16 cellular contexts compared by ENCODE assay signal in the genomic region with DNA sequence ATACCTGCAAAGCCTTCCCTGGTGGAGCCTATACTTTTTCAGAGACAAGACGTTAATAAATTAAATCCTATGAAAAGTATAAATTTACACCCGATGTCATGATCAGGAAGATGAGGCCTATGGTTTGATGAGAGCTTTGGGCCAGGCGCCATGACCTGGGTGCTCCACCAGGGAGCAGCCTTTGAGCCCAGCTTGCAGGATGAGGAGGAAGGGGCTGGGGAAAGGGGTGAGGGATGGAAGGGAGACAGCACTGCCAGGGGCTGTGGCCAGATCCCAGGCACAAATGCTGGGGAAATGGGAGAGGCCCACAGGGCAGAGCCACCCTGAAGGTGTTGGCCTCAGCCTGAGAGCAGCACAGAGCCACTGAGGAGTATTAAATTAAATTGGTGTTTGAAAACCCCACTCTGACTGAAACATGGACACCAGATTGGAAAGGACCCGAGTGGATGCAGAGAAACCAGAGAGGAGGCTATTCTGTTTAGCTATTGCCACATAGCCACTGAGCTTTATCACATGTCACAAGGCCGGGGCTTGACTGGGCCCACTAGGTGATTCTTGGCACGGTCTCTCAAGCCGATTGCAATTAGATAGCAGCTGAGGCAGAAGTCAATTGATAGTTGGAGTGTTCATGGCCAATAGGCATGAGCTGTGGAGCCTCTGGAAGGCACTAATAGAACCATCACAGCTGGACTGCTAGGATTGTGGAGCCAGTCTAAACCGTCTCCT. TPM values are rescaled to one million over a fixed set of nuclear protein-coding genes. Genes with fewer than 3 reads are reported as not detected.
DNase-seq lines count a peak whose midpoint lies in the region; ATAC-seq and TF ChIP-seq lines count a peak whose summit lies in the region.
"Had no signal": no experiment of that assay in that cellular context is flagged by ENCODE, and none has a peak within 500 bp of the region (broad histone marks: within the 10 kb centered on the region; RNA-seq: fewer than 3 reads in every experiment).

No MANE protein-coding gene starts in this region.

- H3K4me1 Mint-ChIP-seq in WTC11: peaks cover 6% of the 10 kb centered on the region
- no peaks in the 10 kb centered on the region for H3K4me1 Mint-ChIP-seq in activated CD8-positive, alpha-beta memory T cell treated with anti-CD3 and anti-CD28 coated beads, Interleukin-2, amount 10 ng/mL, durations not matched to agents 7 days and 5 days
- H3K4me1 Mint-ChIP-seq: immature natural killer cell had no signal

- H3K27ac Mint-ChIP-seq in WTC11: no peak overlapping the region
- H3K27ac Mint-ChIP-seq in activated CD8-positive, alpha-beta memory T cell treated with anti-CD3 and anti-CD28 coated beads, Interleukin-2, amount 10 ng/mL, durations not matched to agents 7 days and 5 days: no peak overlapping the region
- H3K27ac Mint-ChIP-seq: activated T-cell treated with anti-CD3 and anti-CD28 coated beads, Interleukin-2, amount 50 U/mL, for 72 hours; immature natural killer cell had no signal

- H3K9me3 Mint-ChIP-seq in WTC11: no peaks in the 10 kb centered on the region
- no peaks in the 10 kb centered on the region for H3K9me3 Mint-ChIP-seq in activated CD8-positive, alpha-beta memory T cell treated with anti-CD3 and anti-CD28 coated beads, Interleukin-2, amount 10 ng/mL, durations not matched to agents 7 days and 5 days (ENCODE audit: low read depth)
- H3K9me3 Mint-ChIP-seq: activated T-cell treated with anti-CD3 and anti-CD28 coated beads, Interleukin-2, amount 50 U/mL, for 72 hours; immature natural killer cell had no signal

- H3K4me3 Mint-ChIP-seq in WTC11: no peak overlapping the region
- no peak overlapping the region for H3K4me3 Mint-ChIP-seq in activated CD8-positive, alpha-beta memory T cell treated with anti-CD3 and anti-CD28 coated beads, Interleukin-2, amount 10 ng/mL, durations not matched to agents 7 days and 5 days
- H3K4me3 Mint-ChIP-seq: activated T-cell treated with anti-CD3 and anti-CD28 coated beads, Interleukin-2, amount 50 U/mL, for 72 hours; immature natural killer cell had no signal

- H3K27me3 Mint-ChIP-seq in WTC11 (ENCODE audit: low read depth): peaks cover 22% of the 10 kb centered on the region
- H3K27me3 Mint-ChIP-seq in activated CD8-positive, alpha-beta memory T cell treated with anti-CD3 and anti-CD28 coated beads, Interleukin-2, amount 10 ng/mL, durations not matched to agents 7 days and 5 days: no peaks in the 10 kb centered on the region

- POLR2A ChIA-PET in WTC11 (lab: Charles Lee): no interaction called here

- DNase-seq in AG09309 (ENCODE audit: low read depth) (no peak), WTC11 (ENCODE audit: low spot score) (peak; percentile 56), left lobe of liver (ENCODE audit: low spot score) (peak; percentile 87), foreskin fibroblast (no peak)
- no peak for DNase-seq in activated naive CD4-positive, alpha-beta T cell (lab: John Stamatoyannopoulos, UW)
- no peak for DNase-seq in activated CD8-positive, alpha-beta memory T cell treated with anti-CD3 and anti-CD28 coated beads, Interleukin-2, amount 10 ng/mL, durations not matched to agents 7 days and 5 days
- DNase-seq: activated T-cell treated with anti-CD3 and anti-CD28 coated beads, Interleukin-2, amount 50 U/mL, for 72 hours; amniotic stem cell; immature natural killer cell; midbrain; NCI-H187 treated with DMSO at 0.1 percent for 48 hours; Right ventricle myocardium superior; T-helper 9 cell had no signal

- peak; percentile 7 for TF ChIP-seq CTCF in AG09309 (IDR thresholded peaks at IDR 0.05; ENCODE audit: control insufficient read depth, insufficient read depth, low read depth, low read length, missing control alignments)
- TF ChIP-seq CTCF in GM12875 (IDR thresholded peaks at IDR 0.05; ENCODE audit: borderline replicate concordance, insufficient read depth, low read depth, low read length): peak; percentile 31; the same call in 1 of the 2 replicates
- no peak for TF ChIP-seq CTCF in WTC11 (IDR thresholded peaks at IDR 0.05)
- no peak for TF ChIP-seq CTCF in foreskin fibroblast (IDR thresholded peaks at IDR 0.05; ENCODE audit: low read depth, low read length)

- H3K4me3 ChIP-seq in AG09309 (ENCODE audit: control insufficient read depth, low read depth, low read length) (no peak overlapping the region), GM12875 (ENCODE audit: low read depth, low read length) (no peak overlapping the region), foreskin fibroblast (ENCODE audit: low read depth in 1 of 2, low read length in 2 of 2) (no peak overlapping the region)
- H3K4me3 ChIP-seq: thoracic aorta had no signal

- H3K36me3 Mint-ChIP-seq in WTC11: no peaks in the 10 kb centered on the region
- H3K36me3 Mint-ChIP-seq in activated CD8-positive, alpha-beta memory T cell treated with anti-CD3 and anti-CD28 coated beads, Interleukin-2, amount 10 ng/mL, durations not matched to agents 7 days and 5 days: no peaks in the 10 kb centered on the region
- H3K36me3 Mint-ChIP-seq: immature natural killer cell had no signal

- CTCF ChIA-PET in WTC11 (lab: Charles Lee): interaction anchor here (0.6 to 1.8 kb wide), 9 partner anchors 9 to 162 kb away, joined by 3 to 9 read pairs (median 4); a partner anchor contains a TSS
- CTCF ChIA-PET in activated CD8-positive, alpha-beta memory T cell treated with anti-CD3 and anti-CD28 coated beads, Interleukin-2, amount 10 ng/mL, durations not matched to agents 7 days and 5 days (lab: Charles Lee): interaction anchor here (1.0 to 1.3 kb wide), 2 partner anchors 9 to 47 kb away, joined by 3 to 6 read pairs; a partner anchor contains a TSS

- ATAC-seq in WTC11: peak; percentile 50
- peak; percentile 47 for ATAC-seq in left lobe of liver
- no peak for ATAC-seq in HG03457 (IDR thresholded peaks at IDR 0.05; ENCODE audit: unreplicated experiment)
- ATAC-seq in activated CD8-positive, alpha-beta memory T cell treated with anti-CD3 and anti-CD28 coated beads, Interleukin-2, amount 10 ng/mL, durations not matched to agents 7 days and 5 days: no peak
- ATAC-seq: activated T-cell treated with anti-CD3 and anti-CD28 coated beads, Interleukin-2, amount 50 U/mL, for 72 hours had no signal

TF ChIP-seq in WTC11, 78 proteins besides CTCF, POLR2A, EP300 and RAD21:
- TF ChIP-seq, protein P1, sequence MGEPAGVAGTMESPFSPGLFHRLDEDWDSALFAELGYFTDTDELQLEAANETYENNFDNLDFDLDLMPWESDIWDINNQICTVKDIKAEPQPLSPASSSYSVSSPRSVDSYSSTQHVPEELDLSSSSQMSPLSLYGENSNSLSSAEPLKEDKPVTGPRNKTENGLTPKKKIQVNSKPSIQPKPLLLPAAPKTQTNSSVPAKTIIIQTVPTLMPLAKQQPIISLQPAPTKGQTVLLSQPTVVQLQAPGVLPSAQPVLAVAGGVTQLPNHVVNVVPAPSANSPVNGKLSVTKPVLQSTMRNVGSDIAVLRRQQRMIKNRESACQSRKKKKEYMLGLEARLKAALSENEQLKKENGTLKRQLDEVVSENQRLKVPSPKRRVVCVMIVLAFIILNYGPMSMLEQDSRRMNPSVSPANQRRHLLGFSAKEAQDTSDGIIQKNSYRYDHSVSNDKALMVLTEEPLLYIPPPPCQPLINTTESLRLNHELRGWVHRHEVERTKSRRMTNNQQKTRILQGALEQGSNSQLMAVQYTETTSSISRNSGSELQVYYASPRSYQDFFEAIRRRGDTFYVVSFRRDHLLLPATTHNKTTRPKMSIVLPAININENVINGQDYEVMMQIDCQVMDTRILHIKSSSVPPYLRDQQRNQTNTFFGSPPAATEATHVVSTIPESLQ (CRISPR knock-in tag; IDR thresholded peaks at IDR 0.05): no peak
- TF ChIP-seq ZNF263 (CRISPR knock-in tag; IDR thresholded peaks at IDR 0.05; ENCODE audit: low read depth) (no peak), NR3C1 (CRISPR knock-in tag; conservative IDR thresholded peaks at IDR 0.05; ENCODE audit: low read depth) (no peak)
- TF ChIP-seq, protein P2, sequence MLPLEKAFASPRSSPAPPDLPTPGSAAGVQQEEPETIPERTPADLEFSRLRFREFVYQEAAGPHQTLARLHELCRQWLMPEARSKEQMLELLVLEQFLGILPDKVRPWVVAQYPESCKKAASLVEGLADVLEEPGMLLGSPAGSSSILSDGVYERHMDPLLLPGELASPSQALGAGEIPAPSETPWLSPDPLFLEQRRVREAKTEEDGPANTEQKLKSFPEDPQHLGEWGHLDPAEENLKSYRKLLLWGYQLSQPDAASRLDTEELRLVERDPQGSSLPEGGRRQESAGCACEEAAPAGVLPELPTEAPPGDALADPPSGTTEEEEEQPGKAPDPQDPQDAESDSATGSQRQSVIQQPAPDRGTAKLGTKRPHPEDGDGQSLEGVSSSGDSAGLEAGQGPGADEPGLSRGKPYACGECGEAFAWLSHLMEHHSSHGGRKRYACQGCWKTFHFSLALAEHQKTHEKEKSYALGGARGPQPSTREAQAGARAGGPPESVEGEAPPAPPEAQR (CRISPR knock-in tag; IDR thresholded peaks at IDR 0.05): no peak
TF ChIP-seq in WTC11: peak in this region for 0.

RNA-seq across cellular contexts. Expression of a gene that starts 9.6 kb away (rescaled TPM):
- total RNA-seq in WTC11 (2021): 39.8 to 47.9 TPM (median 45.4 TPM) in 3 replicates
- 75.2 TPM for total RNA-seq in left lobe of liver
- total RNA-seq in activated CD8-positive, alpha-beta memory T cell treated with anti-CD3 and anti-CD28 coated beads, Interleukin-2, amount 10 ng/mL, durations not matched to agents 7 days and 5 days: 10 to 100 TPM; 36.0 to 38.6 TPM

Comparison
In these comparisons a context has a peak if more than half of its experiments do, and no peak if none do; other contexts are left out.
1. DNase-seq: peak in WTC11 (single experiment) and left lobe of liver (single experiment); none in AG09309 (single experiment), foreskin fibroblast (0 of 2), activated naive CD4-positive, alpha-beta T cell (0 of 4) and activated CD8-positive, alpha-beta memory T cell treated with anti-CD3 and anti-CD28 coated beads, Interleukin-2, amount 10 ng/mL, durations not matched to agents 7 days and 5 days (single experiment).
2. CTCF ChIP-seq: peak in AG09309 (single experiment) and GM12875 (single experiment); none in WTC11 (single experiment) and foreskin fibroblast (single experiment).
3. ATAC-seq: peak in WTC11 (single experiment) and left lobe of liver (single experiment); none in HG03457 (single experiment) and activated CD8-positive, alpha-beta memory T cell treated with anti-CD3 and anti-CD28 coated beads, Interleukin-2, amount 10 ng/mL, durations not matched to agents 7 days and 5 days (single experiment).